In the genomic region with DNA sequence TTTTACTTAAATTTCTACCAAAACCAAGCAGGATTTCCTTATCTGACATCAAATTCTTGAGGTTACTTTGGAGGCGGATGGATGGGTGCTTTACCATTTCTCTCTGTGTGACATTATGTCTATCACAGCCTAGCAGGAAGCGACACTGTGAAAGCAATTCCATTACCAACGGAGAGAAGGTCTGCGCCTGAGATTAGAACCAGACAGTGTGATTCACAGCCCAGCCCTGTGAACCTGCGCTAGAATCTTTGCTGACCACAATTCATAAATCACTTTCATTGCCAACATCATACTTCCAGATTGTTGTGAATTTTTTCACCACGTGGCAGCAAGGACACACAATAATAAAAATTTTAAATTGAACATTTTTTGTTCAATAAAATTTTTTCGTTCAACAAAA, we compare ENCODE assay signal across 9 cellular contexts.
DNase-seq lines count a peak whose midpoint lies in the region; ATAC-seq and TF ChIP-seq lines count a peak whose summit lies in the region.
"Had no signal": no experiment of that assay in that cellular context is flagged by ENCODE, and none has a peak within 500 bp of the region (broad histone marks: within the 10 kb centered on the region; RNA-seq: fewer than 3 reads in every experiment).

No MANE protein-coding gene starts in this region.

- no peak overlapping the region for H3K4me2 ChIP-seq in neural cell (ENCODE audit: low read length)

- H3K9me3 ChIP-seq in neural cell (ENCODE audit: low read length), result no peaks in the 10 kb centered on the region
- H3K9me3 ChIP-seq in upper lobe of right lung, result no peaks in the 10 kb centered on the region

- no peak overlapping the region for H3K4me3 ChIP-seq in neural cell (ENCODE audit: low read length)
- no peak overlapping the region for H3K4me3 ChIP-seq in upper lobe of right lung
- H3K4me3 ChIP-seq: cardiac muscle cell had no signal

- H3K9me2 ChIP-seq in neural cell (ENCODE audit: insufficient read depth, low read length), result no peaks in the 10 kb centered on the region

- H3K9ac ChIP-seq in neural cell (ENCODE audit: low read length), result no peak overlapping the region

- TF ChIP-seq EP300 in neural cell (conservative IDR thresholded peaks at IDR 0.05; ENCODE audit: poor library complexity, severe bottlenecking), result peak; percentile 48

- no peaks in the 10 kb centered on the region for H3K36me3 Mint-ChIP-seq in CD14-positive monocyte

- H3F3A ChIP-seq in neural cell (ENCODE audit: insufficient read depth, low read length, poor library complexity, severe bottlenecking), result no peaks in the 10 kb centered on the region

- H3K27ac Mint-ChIP-seq in CD14-positive monocyte, result peak overlapping the region in 5 of 7 donors; percentile 20 to 85 (median 47)

- intact Hi-C loops in CD14-positive monocyte (cut with micrococcal nuclease), result loop anchor here in 1 of 2 donors (5.0 kb wide), 1 partner anchor 36 kb away; no protein-coding TSS in a partner anchor
- intact Hi-C loops in upper lobe of right lung (cut with DNase I), result no loop called here

- no peaks in the 10 kb centered on the region for H3K36me3 ChIP-seq in neural cell (ENCODE audit: insufficient read depth, low read length)
- no peaks in the 10 kb centered on the region for H3K36me3 ChIP-seq in upper lobe of right lung
- H3K36me3 ChIP-seq: cardiac muscle cell had no signal

- TF ChIP-seq RAD21 in neural cell (conservative IDR thresholded peaks at IDR 0.05), result no peak

- no peaks in the 10 kb centered on the region for H3K79me2 ChIP-seq in neural cell (replicated peaks; ENCODE audit: insufficient read depth, low read length)

- H4K20me1 ChIP-seq in neural cell (ENCODE audit: insufficient read depth), result no peaks in the 10 kb centered on the region

- H3K4me3 Mint-ChIP-seq in CD14-positive monocyte, result no peak overlapping the region

- H3K27me3 ChIP-seq in neural cell (ENCODE audit: insufficient read depth, low read depth, low read length), result no peaks in the 10 kb centered on the region
- H3K27me3 ChIP-seq in upper lobe of right lung, result no peaks in the 10 kb centered on the region
- H3K27me3 ChIP-seq: cardiac muscle cell had no signal

- H3K27ac ChIP-seq in neural cell (ENCODE audit: low read length), result no peak overlapping the region
- H3K27ac ChIP-seq in upper lobe of right lung, result peak overlapping the region; percentile 78
- H3K27ac ChIP-seq in substantia nigra (ENCODE audit: low read depth, low read length, poor library complexity, severe bottlenecking), result no peak overlapping the region
- H3K27ac ChIP-seq: cardiac muscle cell had no signal

- peaks cover 0 to 14% (median 3%) of the 10 kb centered on the region in 3 donors for H3K27me3 Mint-ChIP-seq in CD14-positive monocyte (ENCODE audit: low read depth in 3 of 3)

- H3K4me1 Mint-ChIP-seq in CD14-positive monocyte, result peaks cover 21% of the 10 kb centered on the region

- peaks cover 0 to 7% (median 5%) of the 10 kb centered on the region in 7 donors for H3K9me3 Mint-ChIP-seq in CD14-positive monocyte

- TF ChIP-seq CTCF in CD14-positive monocyte (IDR thresholded peaks at IDR 0.05) (no peak), neural cell (IDR thresholded peaks at IDR 0.05; ENCODE audit: poor library complexity, severe bottlenecking) (no peak), upper lobe of right lung (IDR thresholded peaks at IDR 0.05) (no peak)

- H2AFZ ChIP-seq in neural cell (ENCODE audit: low read depth, low read length), result no peak overlapping the region

- no peak for DNase-seq in CD14-positive monocyte (ENCODE audit: low spot score)
- peak; percentile 26 to 72 (median 61) for DNase-seq in T-helper 1 cell
- DNase-seq in astrocyte of the hippocampus (ENCODE audit: low read depth, low spot score), result peak; percentile 85
- DNase-seq in upper lobe of right lung, result no peak
- no peak for DNase-seq in substantia nigra (lab: John Stamatoyannopoulos, UW)
- no peak for DNase-seq in NCI-H446 treated with DMSO at 0.1 percent for 48 hours (lab: John Stamatoyannopoulos, UW)

- ATAC-seq in upper lobe of right lung, result no peak
- no peak for ATAC-seq in GM18870 (IDR thresholded peaks at IDR 0.05; ENCODE audit: unreplicated experiment)

- peaks cover 34% of the 10 kb centered on the region for H3K4me1 ChIP-seq in upper lobe of right lung

TF ChIP-seq in neural cell, 6 proteins besides CTCF, POLR2A, EP300 and RAD21:
- TF ChIP-seq, protein P1, sequence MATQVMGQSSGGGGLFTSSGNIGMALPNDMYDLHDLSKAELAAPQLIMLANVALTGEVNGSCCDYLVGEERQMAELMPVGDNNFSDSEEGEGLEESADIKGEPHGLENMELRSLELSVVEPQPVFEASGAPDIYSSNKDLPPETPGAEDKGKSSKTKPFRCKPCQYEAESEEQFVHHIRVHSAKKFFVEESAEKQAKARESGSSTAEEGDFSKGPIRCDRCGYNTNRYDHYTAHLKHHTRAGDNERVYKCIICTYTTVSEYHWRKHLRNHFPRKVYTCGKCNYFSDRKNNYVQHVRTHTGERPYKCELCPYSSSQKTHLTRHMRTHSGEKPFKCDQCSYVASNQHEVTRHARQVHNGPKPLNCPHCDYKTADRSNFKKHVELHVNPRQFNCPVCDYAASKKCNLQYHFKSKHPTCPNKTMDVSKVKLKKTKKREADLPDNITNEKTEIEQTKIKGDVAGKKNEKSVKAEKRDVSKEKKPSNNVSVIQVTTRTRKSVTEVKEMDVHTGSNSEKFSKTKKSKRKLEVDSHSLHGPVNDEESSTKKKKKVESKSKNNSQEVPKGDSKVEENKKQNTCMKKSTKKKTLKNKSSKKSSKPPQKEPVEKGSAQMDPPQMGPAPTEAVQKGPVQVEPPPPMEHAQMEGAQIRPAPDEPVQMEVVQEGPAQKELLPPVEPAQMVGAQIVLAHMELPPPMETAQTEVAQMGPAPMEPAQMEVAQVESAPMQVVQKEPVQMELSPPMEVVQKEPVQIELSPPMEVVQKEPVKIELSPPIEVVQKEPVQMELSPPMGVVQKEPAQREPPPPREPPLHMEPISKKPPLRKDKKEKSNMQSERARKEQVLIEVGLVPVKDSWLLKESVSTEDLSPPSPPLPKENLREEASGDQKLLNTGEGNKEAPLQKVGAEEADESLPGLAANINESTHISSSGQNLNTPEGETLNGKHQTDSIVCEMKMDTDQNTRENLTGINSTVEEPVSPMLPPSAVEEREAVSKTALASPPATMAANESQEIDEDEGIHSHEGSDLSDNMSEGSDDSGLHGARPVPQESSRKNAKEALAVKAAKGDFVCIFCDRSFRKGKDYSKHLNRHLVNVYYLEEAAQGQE (IDR thresholded peaks at IDR 0.05; ENCODE audit: borderline replicate concordance), result no peak
- TF ChIP-seq TAF1 (IDR thresholded peaks at IDR 0.05; ENCODE audit: low read depth) (no peak), SMC3 (conservative IDR thresholded peaks at IDR 0.05; ENCODE audit: poor library complexity) (no peak), EZH2 (IDR thresholded peaks at IDR 0.05; ENCODE audit: borderline replicate concordance, insufficient read depth, low read length, poor library complexity, severe bottlenecking) (no peak), POLR2AphosphoS5 (IDR thresholded peaks at IDR 0.05) (peak; percentile 41), MXI1 (conservative IDR thresholded peaks at IDR 0.05; ENCODE audit: poor library complexity, severe bottlenecking) (no peak)

Comparison
In these comparisons a context has a peak if more than half of its experiments do, and no peak if none do; other contexts are left out.
1. DNase-seq: peak in T-helper 1 cell (5 of 5) and astrocyte of the hippocampus (single experiment); none in CD14-positive monocyte (single experiment), upper lobe of right lung (single experiment), substantia nigra (0 of 49) and NCI-H446 treated with DMSO at 0.1 percent for 48 hours (single experiment).